1 cellular context compared by ENCODE assay signal in the genomic region with DNA sequence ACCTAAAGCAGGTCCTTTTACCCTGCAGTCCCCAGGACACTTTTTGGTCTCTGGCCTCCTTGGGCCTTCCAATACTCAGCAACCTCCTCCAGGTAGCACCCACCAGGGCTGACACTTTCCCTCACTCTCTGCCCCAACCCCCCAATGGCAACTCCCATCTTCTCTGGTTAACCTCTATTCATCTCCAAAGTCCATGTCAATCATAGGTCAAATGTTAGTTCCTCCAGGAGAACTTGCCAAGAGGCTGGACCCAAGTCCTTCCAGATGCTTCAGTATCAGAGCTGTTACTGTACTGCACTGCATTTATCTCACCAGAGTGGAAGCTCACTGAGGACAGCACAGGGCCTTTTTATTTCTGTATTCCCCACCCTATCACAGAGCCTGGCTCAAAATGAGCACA.
TF ChIP-seq lines count a peak whose summit lies in the region.

No MANE protein-coding gene starts in this region.

TF ChIP-seq in GM12878, 131 proteins besides CTCF, POLR2A, EP300 and RAD21:
- TF ChIP-seq, protein P1, sequence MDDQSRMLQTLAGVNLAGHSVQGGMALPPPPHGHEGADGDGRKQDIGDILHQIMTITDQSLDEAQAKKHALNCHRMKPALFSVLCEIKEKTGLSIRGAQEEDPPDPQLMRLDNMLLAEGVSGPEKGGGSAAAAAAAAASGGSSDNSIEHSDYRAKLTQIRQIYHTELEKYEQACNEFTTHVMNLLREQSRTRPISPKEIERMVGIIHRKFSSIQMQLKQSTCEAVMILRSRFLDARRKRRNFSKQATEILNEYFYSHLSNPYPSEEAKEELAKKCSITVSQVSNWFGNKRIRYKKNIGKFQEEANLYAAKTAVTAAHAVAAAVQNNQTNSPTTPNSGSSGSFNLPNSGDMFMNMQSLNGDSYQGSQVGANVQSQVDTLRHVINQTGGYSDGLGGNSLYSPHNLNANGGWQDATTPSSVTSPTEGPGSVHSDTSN (IDR thresholded peaks at IDR 0.05; ENCODE audit: insufficient replicate concordance, low read depth, low read length): peak; percentile 41
- no peak for TF ChIP-seq TCF12 (IDR thresholded peaks at IDR 0.05; ENCODE audit: low read depth, low read length)
- TF ChIP-seq ASH2L (IDR thresholded peaks at IDR 0.05; ENCODE audit: borderline replicate concordance, low read depth): no peak
- TF ChIP-seq, protein P2, sequence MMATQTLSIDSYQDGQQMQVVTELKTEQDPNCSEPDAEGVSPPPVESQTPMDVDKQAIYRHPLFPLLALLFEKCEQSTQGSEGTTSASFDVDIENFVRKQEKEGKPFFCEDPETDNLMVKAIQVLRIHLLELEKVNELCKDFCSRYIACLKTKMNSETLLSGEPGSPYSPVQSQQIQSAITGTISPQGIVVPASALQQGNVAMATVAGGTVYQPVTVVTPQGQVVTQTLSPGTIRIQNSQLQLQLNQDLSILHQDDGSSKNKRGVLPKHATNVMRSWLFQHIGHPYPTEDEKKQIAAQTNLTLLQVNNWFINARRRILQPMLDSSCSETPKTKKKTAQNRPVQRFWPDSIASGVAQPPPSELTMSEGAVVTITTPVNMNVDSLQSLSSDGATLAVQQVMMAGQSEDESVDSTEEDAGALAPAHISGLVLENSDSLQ (IDR thresholded peaks at IDR 0.05): peak; percentile 35
- TF ChIP-seq, protein P3, sequence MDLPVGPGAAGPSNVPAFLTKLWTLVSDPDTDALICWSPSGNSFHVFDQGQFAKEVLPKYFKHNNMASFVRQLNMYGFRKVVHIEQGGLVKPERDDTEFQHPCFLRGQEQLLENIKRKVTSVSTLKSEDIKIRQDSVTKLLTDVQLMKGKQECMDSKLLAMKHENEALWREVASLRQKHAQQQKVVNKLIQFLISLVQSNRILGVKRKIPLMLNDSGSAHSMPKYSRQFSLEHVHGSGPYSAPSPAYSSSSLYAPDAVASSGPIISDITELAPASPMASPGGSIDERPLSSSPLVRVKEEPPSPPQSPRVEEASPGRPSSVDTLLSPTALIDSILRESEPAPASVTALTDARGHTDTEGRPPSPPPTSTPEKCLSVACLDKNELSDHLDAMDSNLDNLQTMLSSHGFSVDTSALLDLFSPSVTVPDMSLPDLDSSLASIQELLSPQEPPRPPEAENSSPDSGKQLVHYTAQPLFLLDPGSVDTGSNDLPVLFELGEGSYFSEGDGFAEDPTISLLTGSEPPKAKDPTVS (IDR thresholded peaks at IDR 0.05; ENCODE audit: low read depth, low read length): no peak
- no peak for TF ChIP-seq PAX8 (IDR thresholded peaks at IDR 0.05)
- TF ChIP-seq CBX5 (IDR thresholded peaks at IDR 0.05; ENCODE audit: low read depth): 0 out of 2 replicates have a peak, but pooled peaks have one; percentile 36
- no peak for TF ChIP-seq RUNX3 (IDR thresholded peaks at IDR 0.05; ENCODE audit: low read length)
